11 cellular contexts compared by ENCODE assay signal in genomic region chr11:123145220-123145619, GRCh38. TPM values are rescaled to one million over a fixed set of nuclear protein-coding genes. Genes with fewer than 3 reads are reported as not detected.
DNase-seq lines count a peak whose midpoint lies in the region; ATAC-seq and TF ChIP-seq lines count a peak whose summit lies in the region.
"Had no signal": no experiment of that assay in that cellular context is flagged by ENCODE, and none has a peak within 500 bp of the region (broad histone marks: within the 10 kb centered on the region; RNA-seq: fewer than 3 reads in every experiment).

No MANE protein-coding gene starts in this region.

- peaks cover 0 to 3% of the 10 kb centered on the region in 2 donors for H3K9me3 Mint-ChIP-seq in stimulated activated naive B cell treated with anti-CD40 and anti-IgM and Interleukin-4, amounts not matched to agents 10 μg/mL and 1 μg/mL and 100 μg/mL, for 72 hours
- H3K9me3 Mint-ChIP-seq: activated CD4-positive, alpha-beta T cell treated with anti-CD3 and anti-CD28 coated beads, Interleukin-2, amount 10 ng/mL, durations not matched to agents 24 days and 14 days had no signal

- peak overlapping the region; percentile 58; the same call in 1 of the 2 replicates for H4K91ac ChIP-seq in IMR-90 (ENCODE audit: insufficient read depth, low read depth, low read length)

- no peak overlapping the region for H2AK9ac ChIP-seq in IMR-90 (replicated peaks; ENCODE audit: low read depth, low read length, poor library complexity)

- H3K4me1 Mint-ChIP-seq in stimulated activated naive B cell treated with anti-CD40 and anti-IgM and Interleukin-4, amounts not matched to agents 10 μg/mL and 1 μg/mL and 100 μg/mL, for 72 hours = no peaks in the 10 kb centered on the region
- H3K4me1 Mint-ChIP-seq: activated CD4-positive, alpha-beta T cell treated with anti-CD3 and anti-CD28 coated beads, Interleukin-2, amount 10 ng/mL, durations not matched to agents 24 days and 14 days had no signal

- H3K79me1 ChIP-seq in IMR-90 (ENCODE audit: low read depth in 1 of 2, low read length in 2 of 2) = peaks cover 39 to 85% of the 10 kb centered on the region in 2 experiments

- peaks cover 47% of the 10 kb centered on the region for H3K9me1 ChIP-seq in IMR-90 (ENCODE audit: insufficient read depth, low read length)

- H3K4ac ChIP-seq in IMR-90 (ENCODE audit: low read depth, low read length) = no peak overlapping the region

- H3K23ac ChIP-seq in IMR-90 (ENCODE audit: low read depth, low read length) = no peak overlapping the region

- ATAC-seq in IMR-90 (ENCODE audit: low read depth) (peak; percentile 76), GM19395 (IDR thresholded peaks at IDR 0.05; ENCODE audit: unreplicated experiment) (no peak)
- ATAC-seq in stimulated activated naive B cell treated with anti-CD40 and anti-IgM and Interleukin-4, amounts not matched to agents 10 μg/mL and 1 μg/mL and 100 μg/mL, for 72 hours (replicated peaks) = no peak

- H2BK5ac ChIP-seq in IMR-90 (ENCODE audit: low read depth, low read length, poor library complexity, severe bottlenecking) = peak overlapping the region; percentile 77

- no peaks in the 10 kb centered on the region for H3K27me3 ChIP-seq in AG04450 (ENCODE audit: control insufficient read depth, insufficient read depth, low read length)
- no peaks in the 10 kb centered on the region for H3K27me3 ChIP-seq in IMR-90 (ENCODE audit: control insufficient read depth, insufficient read depth, low read length)
- no peaks in the 10 kb centered on the region for H3K27me3 ChIP-seq in effector memory CD4-positive, alpha-beta T cell (replicated peaks; ENCODE audit: control insufficient read depth, insufficient read depth, low read length, poor library complexity, severe bottlenecking)
- no peaks in the 10 kb centered on the region for H3K27me3 ChIP-seq in MM.1S (replicated peaks; ENCODE audit: insufficient read depth, low read length)
- H3K27me3 ChIP-seq: right lobe of liver had no signal

- dilution Hi-C loops in IMR-90 (cut with HindIII; ENCODE audit: low sequenced_read_pairs, unreplicated experiment) = no loop called here

- peak overlapping the region in 1 of 2 experiments; percentile 32; a peak in 1 of 4 replicates for H4K8ac ChIP-seq in IMR-90 (ENCODE audit: low read depth in 2 of 2, low read length in 2 of 2)

- H2AK5ac ChIP-seq in IMR-90 (ENCODE audit: low read depth, low read length) = 0 out of 2 replicates have a peak overlapping the region, but pooled peaks have one; percentile 48

- H2BK15ac ChIP-seq in IMR-90 (ENCODE audit: low read depth, low read length) = no peak overlapping the region

- no peak for TF ChIP-seq POLR2A in IMR-90 (IDR thresholded peaks at IDR 0.05; ENCODE audit: low read depth, low read length)

- DNase-seq in AG04450 (ENCODE audit: low read depth, low spot score) (no peak), IMR-90 (peak; percentile 87), amniotic epithelial cell (ENCODE audit: low read depth) (peak; percentile 96), kidney tubule cell (ENCODE audit: low spot score) (peak; percentile 90), MM.1S (no peak)
- no peak for DNase-seq in effector memory CD4-positive, alpha-beta T cell
- no peak for DNase-seq in stimulated activated naive B cell treated with anti-CD40 and anti-IgM and Interleukin-4, amounts not matched to agents 10 μg/mL and 1 μg/mL and 100 μg/mL, for 72 hours
- DNase-seq: activated CD4-positive, alpha-beta T cell treated with anti-CD3 and anti-CD28 coated beads, Interleukin-2, amount 10 ng/mL, durations not matched to agents 24 days and 14 days; DMS153; right lobe of liver had no signal

- H4K20me1 ChIP-seq in IMR-90 (ENCODE audit: insufficient read depth, low read length) = peaks cover 20% of the 10 kb centered on the region
- no peaks in the 10 kb centered on the region for H4K20me1 ChIP-seq in MM.1S (ENCODE audit: insufficient read depth, low read length)

- H3K4me2 ChIP-seq in IMR-90 (ENCODE audit: low read depth, low read length) = no peak overlapping the region
- no peak overlapping the region for H3K4me2 ChIP-seq in MM.1S (ENCODE audit: low read depth, low read length)

- H3K9me2 ChIP-seq in MM.1S (replicated peaks; ENCODE audit: insufficient read depth, low read length) = no peaks in the 10 kb centered on the region

- H2BK20ac ChIP-seq in IMR-90 (ENCODE audit: low read depth, low read length) = no peak overlapping the region

- H3K27ac Mint-ChIP-seq in stimulated activated naive B cell treated with anti-CD40 and anti-IgM and Interleukin-4, amounts not matched to agents 10 μg/mL and 1 μg/mL and 100 μg/mL, for 72 hours = no peak overlapping the region
- H3K27ac Mint-ChIP-seq: activated CD4-positive, alpha-beta T cell treated with anti-CD3 and anti-CD28 coated beads, Interleukin-2, amount 10 ng/mL, durations not matched to agents 24 days and 14 days had no signal

- H4K5ac ChIP-seq in IMR-90 (ENCODE audit: low read depth, low read length) = no peak overlapping the region

- H2AFZ ChIP-seq in IMR-90 (replicated peaks; ENCODE audit: low read length, poor library complexity) (no peak overlapping the region), MM.1S (ENCODE audit: low read length) (no peak overlapping the region)

- no peak overlapping the region for H3K4me3 Mint-ChIP-seq in stimulated activated naive B cell treated with anti-CD40 and anti-IgM and Interleukin-4, amounts not matched to agents 10 μg/mL and 1 μg/mL and 100 μg/mL, for 72 hours
- H3K4me3 Mint-ChIP-seq: activated CD4-positive, alpha-beta T cell treated with anti-CD3 and anti-CD28 coated beads, Interleukin-2, amount 10 ng/mL, durations not matched to agents 24 days and 14 days had no signal

- TF ChIP-seq RAD21 in IMR-90 (IDR thresholded peaks at IDR 0.05; ENCODE audit: low read length) = no peak; the same call in 1 of the 2 replicates

- CTCF ChIA-PET in AG04450 (lab: Charles Lee) = interaction anchor here (0.6 to 3.5 kb wide), 2 partner anchors 21 to 102 kb away, joined by 3 to 16 read pairs; no protein-coding TSS in a partner anchor
- CTCF ChIA-PET in IMR-90 (lab: Yijun Ruan, JAX) = interaction anchor here (1.4 kb wide), 1 partner anchor 102 kb away, joined by 5 read pairs; no protein-coding TSS in a partner anchor

- no peak overlapping the region for H3K56ac ChIP-seq in IMR-90 (ENCODE audit: extremely low read depth, insufficient read depth, low read length)

- peak overlapping the region; percentile 22 for H3K27ac ChIP-seq in AG04450 (ENCODE audit: low read depth, low read length)
- peak overlapping the region; percentile 42 for H3K27ac ChIP-seq in IMR-90 (ENCODE audit: insufficient read depth, low read length)
- H3K27ac ChIP-seq in effector memory CD4-positive, alpha-beta T cell (ENCODE audit: insufficient read depth, low read length, poor library complexity, severe bottlenecking) = no peak overlapping the region
- no peak overlapping the region for H3K27ac ChIP-seq in MM.1S (ENCODE audit: low read length)
- H3K27ac ChIP-seq: right lobe of liver had no signal

- H3K9ac ChIP-seq in IMR-90 (ENCODE audit: low read depth, low read length) (no peak overlapping the region), MM.1S (ENCODE audit: low read length) (no peak overlapping the region)

- POLR2A ChIA-PET in AG04450 (lab: Yijun Ruan, JAX) (interaction anchor here (0.6 to 1.3 kb wide), 2 partner anchors 20 to 440 kb away, joined by 4 to 5 read pairs; no protein-coding TSS in a partner anchor), IMR-90 (lab: Charles Lee; ENCODE audit: unreplicated experiment) (no interaction called here)

- H3K36me3 ChIP-seq in IMR-90 (ENCODE audit: control insufficient read depth, insufficient read depth, low read length) = peaks cover 51% of the 10 kb centered on the region
- no peaks in the 10 kb centered on the region for H3K36me3 ChIP-seq in effector memory CD4-positive, alpha-beta T cell (ENCODE audit: control insufficient read depth, insufficient read depth, low read length)
- H3K36me3 ChIP-seq in MM.1S (replicated peaks; ENCODE audit: insufficient read depth, low read length) = no peaks in the 10 kb centered on the region
- H3K36me3 ChIP-seq: right lobe of liver had no signal

- peaks cover 14% of the 10 kb centered on the region for H3K4me1 ChIP-seq in IMR-90 (ENCODE audit: control insufficient read depth, insufficient read depth, low read length)
- no peaks in the 10 kb centered on the region for H3K4me1 ChIP-seq in effector memory CD4-positive, alpha-beta T cell (ENCODE audit: control insufficient read depth, insufficient read depth, low read length, poor library complexity, severe bottlenecking)
- no peaks in the 10 kb centered on the region for H3K4me1 ChIP-seq in MM.1S (ENCODE audit: low read length)
- H3K4me1 ChIP-seq: right lobe of liver had no signal

- no peaks in the 10 kb centered on the region for H3F3A ChIP-seq in MM.1S (ENCODE audit: insufficient read depth, low read length)

- no TSS peak for BruUV-seq in IMR-90 (replicated peaks; lab: Mats Ljungman, UMichigan)

- H3K18ac ChIP-seq in IMR-90 (ENCODE audit: low read depth, low read length) = no peak overlapping the region

- intact Hi-C loops in IMR-90 (cut with micrococcal nuclease) = no loop called here

- H3K9me3 ChIP-seq in AG04450 (ENCODE audit: control insufficient read depth, insufficient read depth, low read length) = no peaks in the 10 kb centered on the region
- H3K9me3 ChIP-seq in IMR-90 (ENCODE audit: control insufficient read depth, insufficient read depth, low read length) = no peaks in the 10 kb centered on the region
- no peaks in the 10 kb centered on the region for H3K9me3 ChIP-seq in effector memory CD4-positive, alpha-beta T cell (ENCODE audit: control insufficient read depth, low read length)
- no peaks in the 10 kb centered on the region for H3K9me3 ChIP-seq in MM.1S (replicated peaks; ENCODE audit: insufficient read depth, low read length)
- H3K9me3 ChIP-seq: right lobe of liver had no signal

- peak overlapping the region; percentile 34; the same call in 1 of the 2 replicates for H3K14ac ChIP-seq in IMR-90 (replicated peaks; ENCODE audit: low read depth, low read length)

- no peak for TF ChIP-seq CTCF in AG04450 (IDR thresholded peaks at IDR 0.05; ENCODE audit: low read depth, low read length)
- no peak for TF ChIP-seq CTCF in IMR-90 (conservative IDR thresholded peaks at IDR 0.05; ENCODE audit: low read depth, low read length)
- TF ChIP-seq CTCF in MM.1S (IDR thresholded peaks at IDR 0.05; ENCODE audit: low read length) = no peak

- H3K27me3 Mint-ChIP-seq in stimulated activated naive B cell treated with anti-CD40 and anti-IgM and Interleukin-4, amounts not matched to agents 10 μg/mL and 1 μg/mL and 100 μg/mL, for 72 hours = peaks cover 6 to 14% of the 10 kb centered on the region in 2 donors

- no peak overlapping the region; the same call in 1 of the 2 replicates for H2BK120ac ChIP-seq in IMR-90 (ENCODE audit: low read depth, low read length)

- in situ Hi-C loops in IMR-90 (cut with MboI; ENCODE audit: low sequenced_read_pairs) = no loop called here

- WGBS in IMR-90 (ENCODE audit: extremely low coverage in 2 of 2, insufficient read length in 1 of 2), 2 experiments = 73% methylated on average over 3 of the region's 13 CpGs; no CpG with 5 or more reads in 1 of the 2 experiments

- H3K36me3 Mint-ChIP-seq in stimulated activated naive B cell treated with anti-CD40 and anti-IgM and Interleukin-4, amounts not matched to agents 10 μg/mL and 1 μg/mL and 100 μg/mL, for 72 hours = no peaks in the 10 kb centered on the region

- H3K4me3 ChIP-seq in AG04450 (ENCODE audit: low read depth, low read length) (no peak overlapping the region), IMR-90 (ENCODE audit: insufficient read depth, low read depth, low read length) (no peak overlapping the region), MM.1S (ENCODE audit: low read length) (no peak overlapping the region)
- H3K4me3 ChIP-seq in effector memory CD4-positive, alpha-beta T cell (ENCODE audit: insufficient read depth, low read depth, low read length, poor library complexity, severe bottlenecking) = no peak overlapping the region
- H3K4me3 ChIP-seq: right lobe of liver had no signal

- H3K79me2 ChIP-seq in MM.1S (ENCODE audit: low read length) = no peaks in the 10 kb centered on the region

RNA-seq across cellular contexts. Expression of gene CLMP, which starts 49.8 kb away (rescaled TPM):
- 251 and 288 TPM in 2 replicates for polyA plus RNA-seq in AG04450 (2011; rRNA removed)
- 500 and 661 TPM in 2 replicates for polyA minus RNA-seq in AG04450 (2011; rRNA and poly(A)+ RNA removed)
- total RNA-seq in IMR-90 (2012; rRNA removed) = 54.7 and 56.1 TPM in 2 replicates
- polyA plus RNA-seq in IMR-90 (2012; rRNA removed) = 78.9 and 95.7 TPM in 2 replicates
- 50.5 and 121 TPM in 2 replicates for polyA plus RNA-seq in IMR-90 (2012; cell fraction: cytosol; rRNA removed)
- 20.7 and 92.9 TPM in 2 replicates for polyA plus RNA-seq in IMR-90 (2012; cell fraction: nucleus; rRNA removed; ENCODE audit: low replicate concordance)

Comparison
In these comparisons a context has a peak if more than half of its experiments do, and no peak if none do; other contexts are left out.
1. DNase-seq: peak in IMR-90 (single experiment), amniotic epithelial cell (single experiment) and kidney tubule cell (single experiment); none in AG04450 (single experiment), effector memory CD4-positive, alpha-beta T cell (0 of 3), MM.1S (single experiment) and stimulated activated naive B cell treated with anti-CD40 and anti-IgM and Interleukin-4, amounts not matched to agents 10 μg/mL and 1 μg/mL and 100 μg/mL, for 72 hours (single experiment).
2. H3K27ac ChIP-seq: peak in AG04450 (single experiment) and IMR-90 (single experiment); none in effector memory CD4-positive, alpha-beta T cell (single experiment) and MM.1S (single experiment).